8 cellular contexts compared by ENCODE assay signal in genomic region chr14:95314609-95315008, GRCh38. TPM values are rescaled to one million over a fixed set of nuclear protein-coding genes. Genes with fewer than 3 reads are reported as not detected.
A peak's percentile ranks its signal among the peaks of the same experiment; 100 is the strongest.
DNase-seq lines count a peak whose midpoint lies in the region; ATAC-seq, FAIRE-seq and TF ChIP-seq lines count a peak whose summit lies in the region.

No MANE protein-coding gene starts in this region.

- H3K27me3 ChIP-seq in BLaER1 treated with 17β-estradiol and CSF1 and Interleukin-3, amounts not matched to agents 10 nM and 100 nM, result no peaks in the 10 kb centered on the region; a peak in 1 of 22 replicates
- H3K27me3 ChIP-seq in skeletal muscle tissue (ENCODE audit: control insufficient read depth in 3 of 3, insufficient read depth in 3 of 3, low read length in 3 of 3), result no peaks in the 10 kb centered on the region

- no peak overlapping the region for H3K27ac Mint-ChIP-seq in chondrocyte (ENCODE audit: unreplicated experiment)

- H3K9me3 ChIP-seq in BLaER1 treated with 17β-estradiol and CSF1 and Interleukin-3, amounts not matched to agents 10 nM and 100 nM (replicated peaks in 1 of 11), result peaks cover 0 to 13% (median 8%) of the 10 kb centered on the region in 11 experiments; a peak in 10 of 22 replicates
- H3K9me3 ChIP-seq in skeletal muscle tissue (ENCODE audit: control insufficient read depth in 3 of 3, low read length in 3 of 3), result no peaks in the 10 kb centered on the region

- H3K36me3 ChIP-seq in BLaER1 treated with 17β-estradiol and CSF1 and Interleukin-3, amounts not matched to agents 10 nM and 100 nM, result peaks cover 0 to 9% (median 0%) of the 10 kb centered on the region in 11 experiments; a peak in 1 of 22 replicates
- no peaks in the 10 kb centered on the region for H3K36me3 ChIP-seq in skeletal muscle tissue (ENCODE audit: control insufficient read depth in 3 of 3, insufficient read depth in 3 of 3, low read length in 3 of 3)

- no peak overlapping the region for H3K4me3 ChIP-seq in BLaER1 treated with 17β-estradiol and CSF1 and Interleukin-3, amounts not matched to agents 10 nM and 100 nM
- H3K4me3 ChIP-seq in skeletal muscle tissue (ENCODE audit: low read length in 3 of 3), result no peak overlapping the region

- FAIRE-seq in HTR-8/SVneo (lab: Jason Lieb, UNC), result no peak

- no peaks in the 10 kb centered on the region for H3K9me3 Mint-ChIP-seq in chondrocyte (ENCODE audit: low read depth)

- peaks cover 30% of the 10 kb centered on the region for H3K4me1 Mint-ChIP-seq in chondrocyte (ENCODE audit: low read depth)

- H3K36me3 Mint-ChIP-seq in chondrocyte (ENCODE audit: low read depth), result no peaks in the 10 kb centered on the region

- peak; percentile 51 for ATAC-seq in GM19467 (IDR thresholded peaks at IDR 0.05; ENCODE audit: unreplicated experiment)

- no peaks in the 10 kb centered on the region for H3K27me3 Mint-ChIP-seq in chondrocyte (ENCODE audit: low read depth)

- no peak overlapping the region for H3K4me3 Mint-ChIP-seq in chondrocyte (ENCODE audit: unreplicated experiment)

- peaks cover 0 to 8% (median 0%) of the 10 kb centered on the region in 11 experiments; a peak in 2 of 22 replicates for H4K20me1 ChIP-seq in BLaER1 treated with 17β-estradiol and CSF1 and Interleukin-3, amounts not matched to agents 10 nM and 100 nM

- DNase-seq in HTR-8/SVneo (ENCODE audit: insufficient read length, low spot score), result peak; percentile 78
- peak; percentile 50 for DNase-seq in chondrocyte (ENCODE audit: low spot score)
- DNase-seq in OCI-M2 (lab: John Stamatoyannopoulos, UW; ENCODE audit: unreplicated experiment), result no peak
- no peak for DNase-seq in NCI-H128 (lab: John Stamatoyannopoulos, UW; ENCODE audit: unreplicated experiment)
- DNase-seq in NCI-H82 treated with DMSO at 0.1 percent for 48 hours (lab: John Stamatoyannopoulos, UW; ENCODE audit: unreplicated experiment), result no peak

- peaks cover 55 to 76% (median 72%) of the 10 kb centered on the region in 10 experiments for H3K4me1 ChIP-seq in BLaER1 treated with 17β-estradiol and CSF1 and Interleukin-3, amounts not matched to agents 10 nM and 100 nM
- peaks cover 6 to 41% (median 33%) of the 10 kb centered on the region in 3 donors for H3K4me1 ChIP-seq in skeletal muscle tissue (ENCODE audit: control insufficient read depth in 3 of 3, insufficient read depth in 3 of 3, low read length in 3 of 3)

- H3K9ac ChIP-seq in BLaER1 treated with 17β-estradiol and CSF1 and Interleukin-3, amounts not matched to agents 10 nM and 100 nM, result peak overlapping the region in 10 of 11 experiments; percentile 9 to 54 (median 31); a peak in 14 of 22 replicates
- H3K9ac ChIP-seq in skeletal muscle tissue (ENCODE audit: low read depth in 1 of 3, low read length in 3 of 3), result no peak overlapping the region

- no peak for TF ChIP-seq CTCF in chondrocyte (IDR thresholded peaks at IDR 0.05)

- H3K4me2 ChIP-seq in BLaER1 treated with 17β-estradiol and CSF1 and Interleukin-3, amounts not matched to agents 10 nM and 100 nM, result peak overlapping the region; percentile 56 to 75 (median 67)

- H3K27ac ChIP-seq in BLaER1 treated with 17β-estradiol and CSF1 and Interleukin-3, amounts not matched to agents 10 nM and 100 nM, result peak overlapping the region in 10 of 11 experiments; percentile 11 to 67 (median 59); a peak in 19 of 22 replicates
- peak overlapping the region; percentile 36 for H3K27ac ChIP-seq in skeletal muscle tissue (ENCODE audit: low read depth, low read length)

RNA-seq across cellular contexts. Expression of gene CLMN, which starts 5.1 kb away (rescaled TPM):
- total RNA-seq in chondrocyte, result 6.7 to 7.7 TPM (median 7.3 TPM) in 3 replicates
- 2.1 TPM for total RNA-seq in skeletal muscle tissue

Comparison
In these comparisons a context has a peak if more than half of its experiments do, and no peak if none do; other contexts are left out.
1. H3K9ac ChIP-seq: peak in BLaER1 treated with 17β-estradiol and CSF1 and Interleukin-3, amounts not matched to agents 10 nM and 100 nM (10 of 11); none in skeletal muscle tissue (0 of 3).
2. DNase-seq: peak in HTR-8/SVneo (single experiment) and chondrocyte (single experiment); none in OCI-M2 (single experiment), NCI-H128 (single experiment) and NCI-H82 treated with DMSO at 0.1 percent for 48 hours (single experiment).